9 cellular contexts compared by ENCODE assay signal in the genomic region with DNA sequence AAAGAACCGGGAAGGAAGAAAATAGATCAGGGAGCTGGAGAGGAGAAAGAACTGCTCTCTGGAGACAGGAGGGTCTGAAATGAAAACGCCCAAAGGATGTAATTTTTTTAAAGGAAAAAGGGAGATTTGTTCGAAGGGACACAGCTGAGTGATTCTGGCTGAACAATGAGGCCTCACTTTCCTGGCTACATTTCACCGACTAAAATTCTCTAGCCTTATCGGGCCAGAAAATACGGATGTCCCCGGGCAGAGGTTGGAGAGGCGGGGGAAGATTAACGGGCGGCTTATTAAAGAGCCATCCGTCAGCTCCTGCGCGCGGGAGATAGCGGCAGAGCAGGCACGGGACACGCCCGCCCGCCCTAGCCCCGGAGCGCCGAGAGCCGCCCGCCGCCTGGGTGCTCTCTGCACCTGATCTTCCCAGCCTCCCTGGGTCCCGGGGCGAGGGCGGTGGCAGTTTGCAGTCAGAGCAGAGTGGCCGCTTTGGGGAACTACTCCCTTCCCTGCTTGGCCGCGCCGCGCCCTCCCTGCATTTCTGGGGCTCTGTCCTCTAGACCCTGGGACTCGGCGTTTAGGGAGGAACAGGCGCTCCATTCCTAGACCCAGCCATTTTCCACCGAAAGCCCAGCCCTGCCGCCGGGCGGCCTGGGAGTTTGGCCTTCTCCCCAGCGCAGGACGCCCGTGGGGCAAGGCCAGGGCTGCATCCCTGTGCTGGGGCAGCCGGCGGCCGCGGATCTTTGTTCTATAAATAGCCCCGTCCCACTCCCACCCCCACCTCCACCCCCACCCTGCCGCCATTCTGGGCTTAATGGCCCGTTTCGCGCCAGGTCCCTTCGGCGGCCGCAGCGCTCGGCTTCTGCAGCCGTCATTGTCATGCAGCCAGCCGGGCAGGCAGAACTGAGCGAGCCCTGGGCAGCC. TPM values are rescaled to one million over a fixed set of nuclear protein-coding genes. Genes with fewer than 3 reads are reported as not detected.
DNase-seq lines count a peak whose midpoint lies in the region; ATAC-seq and TF ChIP-seq lines count a peak whose summit lies in the region.
"Had no signal": no experiment of that assay in that cellular context is flagged by ENCODE, and none has a peak within 500 bp of the region (broad histone marks: within the 10 kb centered on the region; RNA-seq: fewer than 3 reads in every experiment).

No MANE protein-coding gene starts in this region.

- H3K27me3 Mint-ChIP-seq in IgD-negative memory B cell = peaks cover 59% of the 10 kb centered on the region
- peaks cover 42% of the 10 kb centered on the region for H3K27me3 Mint-ChIP-seq in endothelial cell (ENCODE audit: unreplicated experiment)
- H3K27me3 Mint-ChIP-seq in naive thymus-derived CD8-positive, alpha-beta T cell = peaks cover 41 to 96% (median 73%) of the 10 kb centered on the region in 5 donors

- POLR2A ChIA-PET in naive thymus-derived CD8-positive, alpha-beta T cell (lab: Charles Lee) = no interaction called here

- no peaks in the 10 kb centered on the region for H3K79me2 ChIP-seq in ACC112 (ENCODE audit: control insufficient read depth, insufficient read depth, low read length, unreplicated experiment)

- ATAC-seq in naive thymus-derived CD8-positive, alpha-beta T cell = no peak
- ATAC-seq in GM19023 (IDR thresholded peaks at IDR 0.05; ENCODE audit: unreplicated experiment) (no peak), HG02970 (IDR thresholded peaks at IDR 0.05; ENCODE audit: low FRiP score, unreplicated experiment) (no peak)

- H3K36me3 Mint-ChIP-seq in IgD-negative memory B cell (no peaks in the 10 kb centered on the region), endothelial cell (ENCODE audit: low read depth, unreplicated experiment) (peaks cover 59% of the 10 kb centered on the region)
- H3K36me3 Mint-ChIP-seq in naive thymus-derived CD8-positive, alpha-beta T cell = peaks cover 0 to 2% (median 0%) of the 10 kb centered on the region in 3 donors

- H3K27ac Mint-ChIP-seq in IgD-negative memory B cell (peak overlapping the region in 2 of 3 donors; percentile 11 to 93), endothelial cell (ENCODE audit: unreplicated experiment) (no peak overlapping the region)
- no peak overlapping the region for H3K27ac Mint-ChIP-seq in naive thymus-derived CD8-positive, alpha-beta T cell

- H3K4me1 ChIP-seq in ACC112 (ENCODE audit: control insufficient read depth, insufficient read depth, low read length, unreplicated experiment) = peaks cover 24% of the 10 kb centered on the region

- TF ChIP-seq CTCF in endothelial cell (IDR thresholded peaks at IDR 0.05; ENCODE audit: unreplicated experiment) = no peak

- H3K36me3 ChIP-seq in ACC112 (ENCODE audit: insufficient read depth, low read length) = no peaks in the 10 kb centered on the region

- peak overlapping the region; percentile 43 for H2AFZ ChIP-seq in ACC112 (ENCODE audit: low read length, unreplicated experiment)

- H3K9me3 Mint-ChIP-seq in IgD-negative memory B cell = peaks cover 0 to 15% (median 3%) of the 10 kb centered on the region in 3 donors
- H3K9me3 Mint-ChIP-seq in endothelial cell (ENCODE audit: unreplicated experiment) = no peaks in the 10 kb centered on the region
- H3K9me3 Mint-ChIP-seq in naive thymus-derived CD8-positive, alpha-beta T cell = peaks cover 0 to 2% (median 0%) of the 10 kb centered on the region in 9 donors

- H3K4me1 Mint-ChIP-seq in IgD-negative memory B cell = peaks cover 11 to 26% (median 22%) of the 10 kb centered on the region in 3 donors
- H3K4me1 Mint-ChIP-seq in endothelial cell (ENCODE audit: unreplicated experiment) = peaks cover 44% of the 10 kb centered on the region
- peaks cover 28 to 47% (median 43%) of the 10 kb centered on the region in 4 donors for H3K4me1 Mint-ChIP-seq in naive thymus-derived CD8-positive, alpha-beta T cell

- DNase-seq in endothelial cell (ENCODE audit: low spot score) = no peak
- DNase-seq in naive thymus-derived CD8-positive, alpha-beta T cell = no peak
- DNase-seq in NCI-H187 treated with DMSO at 0.1 percent for 48 hours (lab: John Stamatoyannopoulos, UW) = no peak
- no peak for DNase-seq in activated effector memory CD4-positive, alpha-beta T cell treated with Interleukin-2 at 50 U/mL for 16 hours
- DNase-seq: GDM1 had no signal

- H3K4me3 Mint-ChIP-seq in IgD-negative memory B cell = peak overlapping the region; percentile 50 to 92 (median 70)
- peak overlapping the region; percentile 80 for H3K4me3 Mint-ChIP-seq in endothelial cell (ENCODE audit: unreplicated experiment)
- H3K4me3 Mint-ChIP-seq in naive thymus-derived CD8-positive, alpha-beta T cell = peak overlapping the region; percentile 52 to 91 (median 83)

- peak overlapping the region; percentile 72 for H3K4me3 ChIP-seq in ACC112 (ENCODE audit: low read depth, low read length)

- H3K27ac ChIP-seq in ACC112 (ENCODE audit: low read depth, low read length) = no peak overlapping the region

- peaks cover 93% of the 10 kb centered on the region for H3K27me3 ChIP-seq in ACC112 (ENCODE audit: insufficient read depth, low read length)

RNA-seq across cellular contexts. Expression of gene GAD1, which starts 6.5 kb away (rescaled TPM):
- not detected for polyA plus RNA-seq in IgD-negative memory B cell
- 129 TPM for total RNA-seq in endothelial cell (ENCODE audit: unreplicated experiment)
- not detected for total RNA-seq in naive thymus-derived CD8-positive, alpha-beta T cell
- not detected for polyA plus RNA-seq in naive thymus-derived CD8-positive, alpha-beta T cell

RNA-seq across cellular contexts. Expression of gene ERICH2, which starts 53.0 kb away (rescaled TPM):
- polyA plus RNA-seq in IgD-negative memory B cell = not detected
- total RNA-seq in endothelial cell (ENCODE audit: unreplicated experiment) = 1.6 TPM
- not detected for total RNA-seq in naive thymus-derived CD8-positive, alpha-beta T cell
- polyA plus RNA-seq in naive thymus-derived CD8-positive, alpha-beta T cell = not detected

Comparison
In these comparisons a context has a peak if more than half of its experiments do, and no peak if none do; other contexts are left out.
1. H3K27ac Mint-ChIP-seq: peak in IgD-negative memory B cell (2 of 3); none in endothelial cell (single experiment) and naive thymus-derived CD8-positive, alpha-beta T cell (0 of 10).
2. RNA of gene GAD1, which starts 6.5 kb away (total RNA-seq): 129 TPM in endothelial cell (single experiment); not detected in naive thymus-derived CD8-positive, alpha-beta T cell; every median in the first group is over 100 times any median in the second.
3. Peak in every context shown above with its lines, with median percentiles within 50 percentile points of each other: H3K4me3 Mint-ChIP-seq.